ENCODE assay signal across 37 cellular contexts in the genomic region with DNA sequence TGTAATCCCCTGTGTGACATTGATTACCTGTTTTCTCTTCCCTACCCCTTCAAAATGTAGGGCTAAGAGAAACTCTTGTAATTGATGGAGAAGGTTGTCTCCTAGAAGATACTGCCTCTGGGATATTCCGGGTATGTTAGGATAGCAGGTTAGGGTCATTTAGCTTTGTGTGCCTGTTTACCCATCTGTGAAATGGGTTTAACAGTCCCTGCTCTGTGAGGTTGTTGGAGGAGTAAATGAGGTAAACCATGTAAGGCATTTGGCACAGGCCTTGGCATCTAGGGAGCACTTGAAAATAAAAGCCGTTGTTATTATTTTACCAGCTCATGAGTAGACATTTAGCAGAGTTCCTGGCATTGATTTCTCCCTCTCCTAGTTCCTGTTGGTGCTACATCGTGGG.
"Had no signal": no experiment of that assay in that cellular context is flagged by ENCODE, and none has a peak within 500 bp of the region (broad histone marks: within the 10 kb centered on the region; RNA-seq: fewer than 3 reads in every experiment).

No MANE protein-coding gene starts in this region.

- H3K9me3 Mint-ChIP-seq: activated B cell treated with CpG ODN at 0.5 μM for 24 hours; activated CD4-positive, alpha-beta memory T cell treated with anti-CD3 and anti-CD28 coated beads for 36 hours; activated naive CD4-positive, alpha-beta T cell treated with anti-CD3 and anti-CD28 coated beads for 36 hours; activated naive CD4-positive, alpha-beta T cell treated with anti-CD3 and anti-CD28 coated beads, Interleukin-2, amount 50 U/mL, for 72 hours; activated T-helper 1 cell treated with anti-CD3 and anti-CD28 coated beads, Interleukin-12 subunit alpha, Interleukin-12 subunit beta, Interleukin-2, Interleukin-4 antibody, amounts not matched to agents 30 ng/mL and 10 ng/mL and 1 ng/mL, durations not matched to agents 14 hours and 24 hours and 36 hours had no signal

- FAIRE-seq: bronchial epithelial cell, RCC 7860 had no signal

- H3K27me3 ChIP-seq: adrenal gland had no signal

- H3K36me3 ChIP-seq: adrenal gland had no signal

- ATAC-seq: activated naive CD4-positive, alpha-beta T cell treated with anti-CD3 and anti-CD28 coated beads, Interleukin-2, amount 50 U/mL, for 72 hours; activated T-cell treated with anti-CD3 and anti-CD28 coated beads, Interleukin-2, amount 50 U/mL, for 4 hours; Right ventricle myocardium inferior had no signal

- H3K4me3 ChIP-seq: adrenal gland, PC-9 had no signal

- H3K4me1 ChIP-seq: adrenal gland had no signal

- H3K27ac ChIP-seq: adrenal gland, PC-9, RWPE1 had no signal

- H3K27me3 Mint-ChIP-seq: activated B cell treated with CpG ODN at 0.5 μM for 24 hours; activated CD4-positive, alpha-beta memory T cell treated with anti-CD3 and anti-CD28 coated beads for 36 hours had no signal

- H3K27ac Mint-ChIP-seq: activated B cell treated with CpG ODN at 0.5 μM for 24 hours; activated CD4-positive, alpha-beta memory T cell treated with anti-CD3 and anti-CD28 coated beads for 36 hours; activated naive CD4-positive, alpha-beta T cell treated with anti-CD3 and anti-CD28 coated beads for 36 hours; activated naive CD4-positive, alpha-beta T cell treated with anti-CD3 and anti-CD28 coated beads, Interleukin-2, amount 50 U/mL, for 72 hours; activated T-helper 1 cell treated with anti-CD3 and anti-CD28 coated beads, Interleukin-12 subunit alpha, Interleukin-12 subunit beta, Interleukin-2, Interleukin-4 antibody, amounts not matched to agents 30 ng/mL and 10 ng/mL and 1 ng/mL, durations not matched to agents 14 hours and 24 hours and 36 hours; brain had no signal

- H2AFZ ChIP-seq: PC-9 had no signal

- H3K4me1 Mint-ChIP-seq: activated B cell treated with CpG ODN at 0.5 μM for 24 hours had no signal

- H3K4me2 ChIP-seq: PC-9 had no signal

- H3K9me3 ChIP-seq: adrenal gland had no signal

- DNase-seq: activated B cell treated with CpG ODN at 0.5 μM for 24 hours; activated CD4-positive, alpha-beta memory T cell treated with anti-CD3 and anti-CD28 coated beads for 36 hours; activated CD4-positive, alpha-beta T cell treated with anti-CD3 and anti-CD28 coated beads for 4 hours; activated CD4-positive, alpha-beta T cell treated with anti-CD3 and anti-CD28 coated beads, Interleukin-2, amount 50 U/mL, for 1 hour; activated CD4-positive, CD25-positive, alpha-beta regulatory T cell treated with anti-CD3 and anti-CD28 coated beads, Interleukin-2, amount 50 U/mL, for 72 hours; activated CD8-positive, alpha-beta memory T cell treated with anti-CD3 and anti-CD28 coated beads, Interleukin-2, amount 50 U/mL, for 4 hours; activated gamma-delta T cell treated with Interleukin-2 at 50 U/mL for 16 hours; activated naive CD4-positive, alpha-beta T cell treated with anti-CD3 and anti-CD28 coated beads for 36 hours; activated T-cell treated with anti-CD3 and anti-CD28 coated beads for 4 hours; activated T-cell treated with anti-CD3 and anti-CD28 coated beads, Interleukin-2, amount 50 U/mL, for 4 hours; adrenal gland; caudate nucleus; cerebellar nuclear complex; NCI-H1092 treated with DMSO at 0.1 percent for 48 hours; NCI-H1417; NCI-H146; NCI-H187; NCI-H2029 treated with DMSO at 0.1 percent for 48 hours; NCI-H2107; NCI-H2171 treated with DMSO at 0.1 percent for 48 hours; NCI-H2227 treated with DMSO at 0.1 percent for 48 hours; NCI-H446; NCI-H510A treated with DMSO at 0.1 percent for 48 hours; NCI-H69; NK-92 treated with Interleukin-12 subunit alpha and Interleukin-12 subunit beta, amount 100 ng/mL, for 24 hours; PC-9; SW 1271; T-helper 1 cell; T-helper 2 cell; T-helper 9 cell had no signal

- H3K4me3 Mint-ChIP-seq: activated B cell treated with CpG ODN at 0.5 μM for 24 hours; activated CD4-positive, alpha-beta memory T cell treated with anti-CD3 and anti-CD28 coated beads for 36 hours; activated naive CD4-positive, alpha-beta T cell treated with anti-CD3 and anti-CD28 coated beads for 36 hours; activated T-cell treated with anti-CD3 and anti-CD28 coated beads, Interleukin-2, amount 50 U/mL, for 4 hours; activated T-helper 1 cell treated with anti-CD3 and anti-CD28 coated beads, Interleukin-12 subunit alpha, Interleukin-12 subunit beta, Interleukin-2, Interleukin-4 antibody, amounts not matched to agents 30 ng/mL and 10 ng/mL and 1 ng/mL, durations not matched to agents 14 hours and 24 hours and 36 hours; brain had no signal

- H3K36me3 Mint-ChIP-seq: activated CD4-positive, alpha-beta memory T cell treated with anti-CD3 and anti-CD28 coated beads for 36 hours; activated naive CD4-positive, alpha-beta T cell treated with anti-CD3 and anti-CD28 coated beads, Interleukin-2, amount 50 U/mL, for 72 hours had no signal
